27 cellular contexts compared by ENCODE assay signal in the genomic region with DNA sequence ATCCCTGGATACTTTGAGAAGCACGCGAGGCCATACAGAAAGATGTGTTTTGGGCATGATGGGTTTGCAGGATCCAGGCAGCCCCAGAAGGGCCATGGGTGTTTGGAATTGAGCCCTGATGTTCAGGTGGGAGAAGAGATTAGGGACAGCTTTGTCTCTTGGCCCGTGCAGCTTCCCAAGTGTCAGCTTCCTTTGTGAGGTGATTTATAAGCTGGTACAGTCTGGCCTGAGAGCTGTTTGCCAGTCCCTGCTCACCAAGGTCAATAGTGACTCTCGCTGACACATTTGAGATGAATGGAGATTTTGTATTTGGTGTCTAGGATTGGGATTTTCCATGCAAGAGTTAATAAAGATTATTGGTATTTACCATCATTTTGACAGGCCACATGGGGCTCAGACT.
"Had no signal": no experiment of that assay in that cellular context is flagged by ENCODE, and none has a peak within 500 bp of the region (broad histone marks: within the 10 kb centered on the region; RNA-seq: fewer than 3 reads in every experiment).

No MANE protein-coding gene starts in this region.

- H3K27ac ChIP-seq: left lung, lower lobe of right lung, pancreas, prostate gland, skin epidermis, stomach, thoracic aorta, tibial artery, upper lobe of right lung had no signal

- ATAC-seq: left colon; left lung; lower lobe of right lung; naive thymus-derived CD8-positive, alpha-beta T cell; pancreas; right cardiac atrium; sciatic nerve; stimulated activated naive B cell treated with anti-CD40 and anti-IgM and Interleukin-4, amounts not matched to agents 10 μg/mL and 1 μg/mL and 100 μg/mL, for 72 hours; stimulated activated naive CD8-positive, alpha-beta T cell treated with anti-CD3 and anti-CD28 coated beads, Interleukin-15, Interleukin-2, amounts not matched to agents 100 U/mL and 50 U/mL, for 24 hours; upper lobe of right lung had no signal

- H3K4me1 ChIP-seq: left lung, lower lobe of right lung, pancreas, prostate gland, stomach, upper lobe of right lung had no signal

- H3K27me3 ChIP-seq: left lung, stomach, tibial artery, upper lobe of right lung had no signal

- DNase-seq: immature natural killer cell; kidney; left colon; left lung; lower lobe of right lung; mammary epithelial cell; mesenchymal stem cell; naive thymus-derived CD8-positive, alpha-beta T cell; nucleus accumbens; pancreas; posterior cingulate gyrus; retina; right cardiac atrium; stimulated activated CD4-positive, alpha-beta T cell treated with anti-CD3 and anti-CD28 coated beads, Interleukin-12 subunit alpha, Interleukin-12 subunit beta, amount 100 ng/mL, for 4 hours; stimulated activated CD4-positive, alpha-beta T cell treated with anti-CD3 and anti-CD28 coated beads, Interleukin-15, amount 100 ng/mL, for 24 hours; stimulated activated CD4-positive, alpha-beta T cell treated with anti-CD3 and anti-CD28 coated beads, Interleukin-2, amount 100 ng/mL, for 24 hours; stimulated activated CD4-positive, alpha-beta T cell treated with anti-CD3 and anti-CD28 coated beads, Interleukin-4, amount 100 ng/mL, for 1 hour; stimulated activated naive B cell treated with anti-CD40 and anti-IgM and Interleukin-4, amounts not matched to agents 10 μg/mL and 1 μg/mL and 100 μg/mL, for 72 hours; stimulated activated naive CD8-positive, alpha-beta T cell treated with anti-CD3 and anti-CD28 coated beads, Interleukin-15, Interleukin-2, amounts not matched to agents 100 U/mL and 50 U/mL, for 24 hours; stomach; tibial artery; trophoblast cell; upper lobe of right lung had no signal

- H3K4me3 ChIP-seq: left lung, lower lobe of right lung, pancreas, prostate gland, skin epidermis, stomach, thoracic aorta, tibial artery, upper lobe of right lung had no signal

- H3K36me3 ChIP-seq: left lung, lower lobe of right lung, pancreas, prostate gland, stomach, thoracic aorta, tibial artery, upper lobe of right lung had no signal

- H3K9me3 ChIP-seq: left lung, lower lobe of right lung, pancreas, prostate gland, stomach, thoracic aorta, tibial artery, upper lobe of right lung had no signal
